17 cellular contexts compared by ENCODE assay signal in the genomic region with DNA sequence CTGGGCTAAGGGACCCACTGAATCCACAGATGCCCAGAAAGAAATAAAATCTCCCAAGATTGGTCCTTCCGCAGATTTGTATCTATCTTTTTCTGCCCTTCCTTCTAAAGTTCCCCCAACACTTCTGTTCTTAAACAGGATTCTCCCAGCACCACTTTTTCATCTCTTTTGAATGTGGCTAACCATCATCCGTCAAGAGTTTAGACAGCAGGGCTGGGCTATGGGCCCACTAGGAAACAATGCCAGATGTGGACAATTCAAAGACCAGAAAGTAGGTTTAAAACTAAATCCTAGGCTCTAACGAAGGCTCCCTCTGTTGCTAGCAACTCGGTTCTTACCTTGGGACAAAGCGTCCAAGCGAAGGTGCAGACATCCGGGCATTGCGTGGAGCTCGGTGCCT.
"Had no signal": no experiment of that assay in that cellular context is flagged by ENCODE, and none has a peak within 500 bp of the region (broad histone marks: within the 10 kb centered on the region; RNA-seq: fewer than 3 reads in every experiment).

No MANE protein-coding gene starts in this region.

- ATAC-seq: body of pancreas, pancreas had no signal

- H3K27ac Mint-ChIP-seq: activated CD4-positive, alpha-beta memory T cell treated with anti-CD3 and anti-CD28 coated beads, Interleukin-2, amount 10 ng/mL, durations not matched to agents 7 days and 5 days; activated naive CD4-positive, alpha-beta T cell treated with anti-CD3 and anti-CD28 coated beads for 36 hours had no signal

- H3K9me3 ChIP-seq: body of pancreas, pancreas, tibial artery had no signal

- H3K27me3 ChIP-seq: body of pancreas, pancreas, tibial artery had no signal

- H3K4me1 ChIP-seq: body of pancreas, pancreas had no signal

- H3K4me3 ChIP-seq: body of pancreas, pancreas, tibial artery had no signal

- H3K27ac ChIP-seq: body of pancreas, epithelial cell of prostate, pancreas, tibial artery, VCaP had no signal

- H3K9me3 Mint-ChIP-seq: activated CD4-positive, alpha-beta memory T cell treated with anti-CD3 and anti-CD28 coated beads, Interleukin-2, amount 10 ng/mL, durations not matched to agents 7 days and 5 days; activated naive CD4-positive, alpha-beta T cell treated with anti-CD3 and anti-CD28 coated beads for 36 hours; central memory CD8-positive, alpha-beta T cell had no signal

- H3K27me3 Mint-ChIP-seq: activated CD4-positive, alpha-beta memory T cell treated with anti-CD3 and anti-CD28 coated beads, Interleukin-2, amount 10 ng/mL, durations not matched to agents 7 days and 5 days; central memory CD8-positive, alpha-beta T cell had no signal

- H3K4me3 Mint-ChIP-seq: activated CD4-positive, alpha-beta memory T cell treated with anti-CD3 and anti-CD28 coated beads, Interleukin-2, amount 10 ng/mL, durations not matched to agents 7 days and 5 days; activated naive CD4-positive, alpha-beta T cell treated with anti-CD3 and anti-CD28 coated beads for 36 hours; central memory CD8-positive, alpha-beta T cell had no signal

- DNase-seq: activated CD4-positive, alpha-beta memory T cell treated with anti-CD3 and anti-CD28 coated beads, Interleukin-2, amount 10 ng/mL, durations not matched to agents 7 days and 5 days; activated CD8-positive, alpha-beta memory T cell treated with anti-CD3 and anti-CD28 coated beads, Interleukin-2, amount 50 U/mL, for 48 hours; activated naive CD4-positive, alpha-beta T cell treated with anti-CD3 and anti-CD28 coated beads for 36 hours; body of pancreas; effector memory CD4-positive, alpha-beta T cell; foreskin fibroblast; glutamatergic neuron; left colon; mesendoderm; pancreas; stimulated activated CD4-positive, alpha-beta T cell treated with anti-CD3 and anti-CD28 coated beads, Interleukin-15, amount 100 ng/mL, for 24 hours; stimulated activated CD4-positive, alpha-beta T cell treated with anti-CD3 and anti-CD28 coated beads, Interleukin-4, amount 100 ng/mL, for 4 hours; T-helper 1 cell; tibial artery had no signal
